In the genomic region with DNA sequence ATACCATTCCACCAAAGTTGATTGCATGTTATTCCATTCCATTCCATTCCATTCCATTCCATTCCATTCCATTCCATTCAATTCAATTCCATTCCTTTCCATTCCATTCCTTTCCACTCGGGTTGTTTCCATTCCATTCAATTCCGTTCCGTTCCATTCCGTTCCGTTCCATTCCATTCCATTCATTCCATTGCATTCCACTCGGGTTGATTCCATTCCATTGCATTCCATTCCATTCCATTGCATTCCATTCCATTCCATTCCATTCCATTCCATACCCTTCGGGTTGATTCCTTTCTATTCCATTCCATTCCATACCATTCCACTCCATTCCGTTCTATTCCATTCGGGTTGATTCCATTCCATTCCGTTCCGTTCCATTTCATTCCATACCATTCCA, we compare ENCODE assay signal across 7 cellular contexts.
DNase-seq lines count a peak whose midpoint lies in the region; ATAC-seq, FAIRE-seq and TF ChIP-seq lines count a peak whose summit lies in the region.
"Not testable (repeated sequence)": the region's sequence is repeated elsewhere in the genome, so short reads cannot be mapped to it uniquely, and the experiment has no call there.

No MANE protein-coding gene starts in this region.

- not testable (repeated sequence) for H3K9ac ChIP-seq in K562 (ENCODE audit: insufficient read depth in 1 of 2, low read depth in 2 of 2, low read length in 2 of 2); iPS-15b (ENCODE audit: low read depth, low read length)

- not testable (repeated sequence) for TF ChIP-seq EP300 in K562 (IDR thresholded peaks at IDR 0.05; ENCODE audit: low read length)

- not testable (repeated sequence) for H3K4me3 ChIP-seq in K562
- peak overlapping the region; percentile 0 for H3K4me3 ChIP-seq in iPS-15b (ENCODE audit: low read depth, low read length)

- not testable (repeated sequence) for H2AFZ ChIP-seq in K562 (ENCODE audit: low read depth, low read length)

- FAIRE-seq in K562 (lab: Jason Lieb, UNC), result not testable (repeated sequence)

- not testable (repeated sequence) for H3K36me3 ChIP-seq in K562 (ENCODE audit: control insufficient read depth, insufficient read depth, low read length); iPS-15b (ENCODE audit: control insufficient read depth, insufficient read depth, low read length)

- not testable (repeated sequence) for H3K79me2 ChIP-seq in K562 (ENCODE audit: control insufficient read depth, insufficient read depth, low read length)

- 3% methylated on average over 11 of the region's 11 CpGs for WGBS in K562 (ENCODE audit: insufficient coverage, low coverage, missing lambda C conversion rate)

- not testable (repeated sequence) for TF ChIP-seq CTCF in K562 (IDR thresholded peaks at IDR 0.05 in 2 of 3, conservative IDR thresholded peaks at IDR 0.05 in 1 of 3; ENCODE audit: insufficient read depth in 2 of 3, low read depth in 1 of 3, low read length in 3 of 3); omental fat pad (IDR thresholded peaks at IDR 0.05)

- H3K27ac ChIP-seq in K562 (ENCODE audit: extremely low read depth, low read depth, low read length), result not testable (repeated sequence)

- not testable (repeated sequence) for DNase-seq in K562 (ENCODE audit: extremely low read depth in 1 of 4, low spot score in 3 of 4); omental fat pad (ENCODE audit: low spot score)

- not testable (repeated sequence) for TF ChIP-seq POLR2A in K562 (conservative IDR thresholded peaks at IDR 0.05)

- peaks cover 17% of the 10 kb centered on the region; the same call in 1 of the 2 replicates for H3K9me3 ChIP-seq in K562 (replicated peaks; ENCODE audit: control insufficient read depth, insufficient read depth, low read depth, low read length)
- H3K9me3 ChIP-seq in iPS-15b (ENCODE audit: control insufficient read depth, insufficient read depth, low read length), result peaks cover 78% of the 10 kb centered on the region

- H3K4me2 ChIP-seq in K562 (ENCODE audit: insufficient read depth, low read length), result not testable (repeated sequence)

- not testable (repeated sequence) for H3K9me1 ChIP-seq in K562 (ENCODE audit: control insufficient read depth, insufficient read depth, low read length)

- H4K20me1 ChIP-seq in K562 (replicated peaks; ENCODE audit: control insufficient read depth, insufficient read depth, low read length), result not testable (repeated sequence)

- ATAC-seq in GM18909 (IDR thresholded peaks at IDR 0.05; ENCODE audit: poor library complexity, unreplicated experiment) (peak; percentile 31), GM21737 (IDR thresholded peaks at IDR 0.05; ENCODE audit: unreplicated experiment) (peak; percentile 30), HG02981 (IDR thresholded peaks at IDR 0.05; ENCODE audit: unreplicated experiment) (peak; percentile 22), HG03439 (IDR thresholded peaks at IDR 0.05; ENCODE audit: unreplicated experiment) (peak; percentile 33), K562 (0 out of 3 replicates have a peak, but pooled peaks have one; percentile 31), omental fat pad (ENCODE audit: low FRiP score) (peak; percentile 73)

- TF ChIP-seq RAD21 in K562 (CRISPR knock-in tag; conservative IDR thresholded peaks at IDR 0.05 in 1 of 2, IDR thresholded peaks at IDR 0.05 in 1 of 2), result not testable (repeated sequence)

- intact Hi-C loops in K562 (cut with micrococcal nuclease), result not testable (repeated sequence)

- H3K27me3 ChIP-seq in K562 (ENCODE audit: control insufficient read depth in 2 of 2, insufficient read depth in 2 of 2, low read length in 2 of 2); iPS-15b (ENCODE audit: control insufficient read depth, insufficient read depth, low read length): not testable (repeated sequence)

- CTCF ChIA-PET in K562 (lab: Yijun Ruan, JAX; ENCODE audit: low intra/inter-chr PET ratio), result not testable (repeated sequence)

- not testable (repeated sequence) for BruUV-seq in K562 (replicated peaks; lab: Mats Ljungman, UMichigan)

- POLR2A ChIA-PET in K562 (lab: Yijun Ruan, JAX), result not testable (repeated sequence)

- in situ Hi-C loops in K562 (cut with MboI), result loop anchor here (10.0 kb wide), 1 partner anchor 482 kb away; no protein-coding TSS in a partner anchor

- not testable (repeated sequence) for H3K4me1 ChIP-seq in K562 (replicated peaks in 1 of 2; ENCODE audit: control insufficient read depth in 2 of 2, insufficient read depth in 2 of 2, low read length in 2 of 2); iPS-15b (ENCODE audit: control insufficient read depth, insufficient read depth, low read length)

Comparison
In these comparisons a context has a peak if more than half of its experiments do, and no peak if none do; other contexts are left out.
1. ATAC-seq: peak in every context shown above with its lines; median percentile 73 in omental fat pad; 33 in HG03439; 31 in GM18909; 31 in K562; 30 in GM21737; 22 in HG02981.